In genomic region chr10:5896208-5896607, GRCh38 we compare ENCODE assay signal across 11 cellular contexts. TPM values are rescaled to one million over a fixed set of nuclear protein-coding genes. Genes with fewer than 3 reads are reported as not detected.
A peak's percentile ranks its signal among the peaks of the same experiment; 100 is the strongest.
DNase-seq lines count a peak whose midpoint lies in the region; ATAC-seq and TF ChIP-seq lines count a peak whose summit lies in the region.
"Had no signal": no experiment of that assay in that cellular context is flagged by ENCODE, and none has a peak within 500 bp of the region (broad histone marks: within the 10 kb centered on the region; RNA-seq: fewer than 3 reads in every experiment).

No MANE protein-coding gene starts in this region.

- DNase-seq in activated CD8-positive, alpha-beta memory T cell treated with anti-CD3 and anti-CD28 coated beads, Interleukin-2, amount 10 ng/mL, durations not matched to agents 7 days and 5 days = no peak
- no peak for DNase-seq in activated CD8-positive, alpha-beta memory T cell treated with anti-CD3 and anti-CD28 coated beads, Interleukin-2, amount 50 U/mL, for 48 hours
- DNase-seq in progenitor cell of endocrine pancreas (ENCODE audit: low spot score, unreplicated experiment) = no peak
- DNase-seq in DMS53 (lab: John Stamatoyannopoulos, UW) = no peak
- no peak for DNase-seq in NCI-H524 (lab: John Stamatoyannopoulos, UW)
- DNase-seq in NCI-H69 (lab: John Stamatoyannopoulos, UW) = no peak
- DNase-seq: ACHN, NCI-H1436 treated with DMSO at 0.1 percent for 48 hours, testis had no signal

- peaks cover 38% of the 10 kb centered on the region for H3K4me1 Mint-ChIP-seq in activated CD8-positive, alpha-beta memory T cell treated with anti-CD3 and anti-CD28 coated beads, Interleukin-2, amount 10 ng/mL, durations not matched to agents 7 days and 5 days
- H3K4me1 Mint-ChIP-seq in activated T-helper 17 cell treated with anti-CD3 and anti-CD28 coated beads, Interleukin-2, amount 50 U/mL, for 72 hours = peaks cover 37% of the 10 kb centered on the region
- H3K4me1 Mint-ChIP-seq in progenitor cell of endocrine pancreas (ENCODE audit: low read depth) = peaks cover 15% of the 10 kb centered on the region

- no peaks in the 10 kb centered on the region for H3K27me3 Mint-ChIP-seq in activated CD8-positive, alpha-beta memory T cell treated with anti-CD3 and anti-CD28 coated beads, Interleukin-2, amount 10 ng/mL, durations not matched to agents 7 days and 5 days
- H3K27me3 Mint-ChIP-seq in activated T-helper 17 cell treated with anti-CD3 and anti-CD28 coated beads, Interleukin-2, amount 50 U/mL, for 72 hours = no peaks in the 10 kb centered on the region
- no peaks in the 10 kb centered on the region for H3K27me3 Mint-ChIP-seq in progenitor cell of endocrine pancreas

- peak overlapping the region; percentile 7 for H3K27ac Mint-ChIP-seq in activated CD8-positive, alpha-beta memory T cell treated with anti-CD3 and anti-CD28 coated beads, Interleukin-2, amount 10 ng/mL, durations not matched to agents 7 days and 5 days
- H3K27ac Mint-ChIP-seq in activated T-helper 17 cell treated with anti-CD3 and anti-CD28 coated beads, Interleukin-2, amount 50 U/mL, for 72 hours = peak overlapping the region; percentile 87
- H3K27ac Mint-ChIP-seq in progenitor cell of endocrine pancreas = peak overlapping the region; percentile 62

- peaks cover 42% of the 10 kb centered on the region for H3K36me3 Mint-ChIP-seq in activated CD8-positive, alpha-beta memory T cell treated with anti-CD3 and anti-CD28 coated beads, Interleukin-2, amount 10 ng/mL, durations not matched to agents 7 days and 5 days
- peaks cover 66% of the 10 kb centered on the region for H3K36me3 Mint-ChIP-seq in activated T-helper 17 cell treated with anti-CD3 and anti-CD28 coated beads, Interleukin-2, amount 50 U/mL, for 72 hours (ENCODE audit: low read depth)
- H3K36me3 Mint-ChIP-seq in progenitor cell of endocrine pancreas (ENCODE audit: insufficient read depth) = peaks cover 26% of the 10 kb centered on the region

- no peak for TF ChIP-seq CTCF in progenitor cell of endocrine pancreas (IDR thresholded peaks at IDR 0.05; ENCODE audit: unreplicated experiment)

- CTCF ChIA-PET in activated CD8-positive, alpha-beta memory T cell treated with anti-CD3 and anti-CD28 coated beads, Interleukin-2, amount 10 ng/mL, durations not matched to agents 7 days and 5 days (lab: Charles Lee) = interaction anchor here (1.1 kb wide), 1 partner anchor 23 kb away, joined by 4 read pairs; no protein-coding TSS in a partner anchor

- no peaks in the 10 kb centered on the region for H3K9me3 Mint-ChIP-seq in activated CD8-positive, alpha-beta memory T cell treated with anti-CD3 and anti-CD28 coated beads, Interleukin-2, amount 10 ng/mL, durations not matched to agents 7 days and 5 days (ENCODE audit: low read depth)
- H3K9me3 Mint-ChIP-seq in activated T-helper 17 cell treated with anti-CD3 and anti-CD28 coated beads, Interleukin-2, amount 50 U/mL, for 72 hours = peaks cover 5% of the 10 kb centered on the region
- H3K9me3 Mint-ChIP-seq in progenitor cell of endocrine pancreas (ENCODE audit: low read depth) = peaks cover 7% of the 10 kb centered on the region

- no peak for ATAC-seq in activated CD8-positive, alpha-beta memory T cell treated with anti-CD3 and anti-CD28 coated beads, Interleukin-2, amount 10 ng/mL, durations not matched to agents 7 days and 5 days
- ATAC-seq in HG02840 (IDR thresholded peaks at IDR 0.05; ENCODE audit: low FRiP score, unreplicated experiment) = peak; percentile 13
- no peak for ATAC-seq in activated T-helper 17 cell treated with anti-CD3 and anti-CD28 coated beads, Interleukin-2, amount 50 U/mL, for 72 hours (replicated peaks)

- H3K4me3 Mint-ChIP-seq in activated CD8-positive, alpha-beta memory T cell treated with anti-CD3 and anti-CD28 coated beads, Interleukin-2, amount 10 ng/mL, durations not matched to agents 7 days and 5 days = no peak overlapping the region
- H3K4me3 Mint-ChIP-seq in activated T-helper 17 cell treated with anti-CD3 and anti-CD28 coated beads, Interleukin-2, amount 50 U/mL, for 72 hours = peak overlapping the region; percentile 63
- no peak overlapping the region for H3K4me3 Mint-ChIP-seq in progenitor cell of endocrine pancreas (ENCODE audit: low read depth)

RNA-seq across cellular contexts. Expression of gene FBH1, which starts 6.2 kb away (rescaled TPM):
- 10 to 100 TPM; 55.1 to 66.3 TPM for total RNA-seq in activated CD8-positive, alpha-beta memory T cell treated with anti-CD3 and anti-CD28 coated beads, Interleukin-2, amount 10 ng/mL, durations not matched to agents 7 days and 5 days
- total RNA-seq in activated T-helper 17 cell treated with anti-CD3 and anti-CD28 coated beads, Interleukin-2, amount 50 U/mL, for 72 hours = 10 to 100 TPM; 55.9 to 62.0 TPM
- 85.5 and 87.4 TPM in 2 replicates for total RNA-seq in progenitor cell of endocrine pancreas

RNA-seq across cellular contexts. Expression of gene ANKRD16, which starts 6.5 kb away (rescaled TPM):
- 1 to 10 TPM; 4.6 to 4.7 TPM for total RNA-seq in activated CD8-positive, alpha-beta memory T cell treated with anti-CD3 and anti-CD28 coated beads, Interleukin-2, amount 10 ng/mL, durations not matched to agents 7 days and 5 days
- total RNA-seq in activated T-helper 17 cell treated with anti-CD3 and anti-CD28 coated beads, Interleukin-2, amount 50 U/mL, for 72 hours = 1 to 10 TPM; 4.6 to 6.8 TPM
- 16.8 and 18.0 TPM in 2 replicates for total RNA-seq in progenitor cell of endocrine pancreas

Comparison
In these comparisons a context has a peak if more than half of its experiments do, and no peak if none do; other contexts are left out.
1. H3K27ac Mint-ChIP-seq: peak in every context shown above with its lines; median percentile 87 in activated T-helper 17 cell treated with anti-CD3 and anti-CD28 coated beads, Interleukin-2, amount 50 U/mL, for 72 hours; 62 in progenitor cell of endocrine pancreas; 7 in activated CD8-positive, alpha-beta memory T cell treated with anti-CD3 and anti-CD28 coated beads, Interleukin-2, amount 10 ng/mL, durations not matched to agents 7 days and 5 days.